11 cellular contexts compared by ENCODE assay signal in the genomic region with DNA sequence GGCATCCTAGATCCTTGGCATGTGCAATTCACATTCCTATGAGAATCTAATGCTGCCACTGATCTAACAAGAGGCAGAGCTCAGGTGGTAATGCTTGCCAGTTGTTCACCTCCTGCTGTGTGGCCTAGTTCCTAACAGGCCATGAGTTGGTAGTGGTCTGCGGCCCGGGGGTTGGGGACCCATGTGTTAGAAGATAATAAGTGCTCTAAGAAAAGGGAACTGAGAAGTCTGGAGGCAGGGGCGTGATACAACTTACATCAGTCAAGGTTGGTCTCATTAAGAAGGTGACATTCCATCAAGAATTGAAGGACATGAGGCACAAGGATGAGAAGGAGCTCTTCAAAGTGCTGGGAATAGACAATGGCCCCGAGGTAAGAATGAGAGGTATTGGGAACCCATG. TPM values are rescaled to one million over a fixed set of nuclear protein-coding genes. Genes with fewer than 3 reads are reported as not detected.
"Had no signal": no experiment of that assay in that cellular context is flagged by ENCODE, and none has a peak within 500 bp of the region (broad histone marks: within the 10 kb centered on the region; RNA-seq: fewer than 3 reads in every experiment).

No MANE protein-coding gene starts in this region.

- H3K36me3 ChIP-seq: HAP-1 had no signal

- H3K27ac Mint-ChIP-seq: HFFc6, IgD-negative memory B cell had no signal

- H3K36me3 Mint-ChIP-seq: IgD-negative memory B cell had no signal

- FAIRE-seq: HepG2 had no signal

- H3K4me1 ChIP-seq: HAP-1 had no signal

- H3K4me1 Mint-ChIP-seq: IgD-negative memory B cell had no signal

- H3K4me3 Mint-ChIP-seq: HFFc6, IgD-negative memory B cell had no signal

- ATAC-seq: HCT116, HepG2 had no signal

- H2AFZ ChIP-seq: GM23248 had no signal

- H3K4me3 ChIP-seq: GM23248, HAP-1 had no signal

- DNase-seq: GM23248, GOT3, H7, HFFc6 had no signal

- H3K9ac ChIP-seq: GM23248 had no signal

- H3K9me3 ChIP-seq: HAP-1 had no signal

- H3K27ac ChIP-seq: GM23248, HL-60 had no signal

RNA-seq across cellular contexts. Expression of a gene that starts 49.3 kb away (rescaled TPM):
- total RNA-seq: GM23248, H4, H7, HepG2, HFFc6, HT1080 had no signal
- polyA plus RNA-seq: GM23248, HepG2, IgD-negative memory B cell had no signal
